27 cellular contexts compared by ENCODE assay signal in genomic region chr4:14915018-14915417, GRCh38.
"Had no signal": no experiment of that assay in that cellular context is flagged by ENCODE, and none has a peak within 500 bp of the region (broad histone marks: within the 10 kb centered on the region; RNA-seq: fewer than 3 reads in every experiment).

No MANE protein-coding gene starts in this region.

- H3K27ac Mint-ChIP-seq: activated CD8-positive, alpha-beta T cell treated with anti-CD3 and anti-CD28 coated beads for 36 hours; activated naive CD8-positive, alpha-beta T cell; activated T-helper 17 cell treated with anti-CD3 and anti-CD28 coated beads, Interleukin-2, amount 50 U/mL, for 72 hours; dendritic cell treated with granulocyte-macrophage colony-stimulating factor and Interleukin-4, amounts not matched to agents 40 ng/mL and 50 ng/mL, for 4 days; endodermal cell had no signal

- H3K4me1 Mint-ChIP-seq: activated T-helper 17 cell treated with anti-CD3 and anti-CD28 coated beads, Interleukin-2, amount 50 U/mL, for 72 hours; central memory CD8-positive, alpha-beta T cell had no signal

- H3K4me3 Mint-ChIP-seq: activated CD8-positive, alpha-beta T cell treated with anti-CD3 and anti-CD28 coated beads for 36 hours; activated naive CD8-positive, alpha-beta T cell; activated T-cell treated with anti-CD3 and anti-CD28 coated beads, Interleukin-2, amount 50 U/mL, for 4 hours; activated T-helper 17 cell treated with anti-CD3 and anti-CD28 coated beads, Interleukin-2, amount 50 U/mL, for 72 hours; central memory CD8-positive, alpha-beta T cell; dendritic cell treated with granulocyte-macrophage colony-stimulating factor and Interleukin-4, amounts not matched to agents 40 ng/mL and 50 ng/mL, for 4 days; endodermal cell had no signal

- DNase-seq: activated CD4-positive, alpha-beta T cell treated with anti-CD3 and anti-CD28 coated beads for 4 hours; activated CD4-positive, alpha-beta T cell treated with anti-CD3 and anti-CD28 coated beads, Interleukin-2, amount 50 U/mL, for 1 hour; activated CD4-positive, alpha-beta T cell treated with anti-CD3 and anti-CD28 coated beads, Interleukin-2, amount 50 U/mL, for 48 hours; activated CD4-positive, CD25-positive, alpha-beta regulatory T cell; activated CD4-positive, CD25-positive, alpha-beta regulatory T cell treated with anti-CD3 and anti-CD28 coated beads, Interleukin-2, amount 50 U/mL, for 72 hours; activated CD8-positive, alpha-beta memory T cell treated with anti-CD3 and anti-CD28 coated beads for 24 hours; activated CD8-positive, alpha-beta T cell treated with anti-CD3 and anti-CD28 coated beads for 36 hours; activated effector memory CD4-positive, alpha-beta T cell treated with Interleukin-2 at 50 U/mL for 16 hours; activated gamma-delta T cell treated with Interleukin-2 at 50 U/mL for 16 hours; activated naive CD4-positive, alpha-beta T cell treated with anti-CD3 and anti-CD28 coated beads, Interleukin-2, amount 50 U/mL, for 16 hours; activated naive CD4-positive, alpha-beta T cell treated with Interleukin-2 at 50 U/mL for 16 hours; activated T-cell treated with anti-CD3 and anti-CD28 coated beads, Interleukin-2, amount 50 U/mL, for 4 hours; amniotic stem cell; anterior cingulate cortex; brain microvascular endothelial cell; dorsolateral prefrontal cortex; effector memory CD4-positive, alpha-beta T cell; endodermal cell; foreskin fibroblast; gastrocnemius medialis; glutamatergic neuron; heart left ventricle; T-helper 2 cell had no signal

- H3K36me3 Mint-ChIP-seq: activated naive CD8-positive, alpha-beta T cell had no signal

- H3K9me3 Mint-ChIP-seq: activated CD8-positive, alpha-beta T cell treated with anti-CD3 and anti-CD28 coated beads for 36 hours; activated T-cell treated with anti-CD3 and anti-CD28 coated beads, Interleukin-2, amount 50 U/mL, for 4 hours; activated T-helper 17 cell treated with anti-CD3 and anti-CD28 coated beads, Interleukin-2, amount 50 U/mL, for 72 hours; central memory CD8-positive, alpha-beta T cell; dendritic cell treated with granulocyte-macrophage colony-stimulating factor and Interleukin-4, amounts not matched to agents 40 ng/mL and 50 ng/mL, for 4 days; endodermal cell had no signal
